Comparison of ENCODE assay signal across 23 cellular contexts in genomic region chr2:120859814-120860578, GRCh38.
"Had no signal": no experiment of that assay in that cellular context is flagged by ENCODE, and none has a peak within 500 bp of the region (broad histone marks: within the 10 kb centered on the region; RNA-seq: fewer than 3 reads in every experiment).

No MANE protein-coding gene starts in this region.

- H3K4me2 ChIP-seq: SK-N-SH, smooth muscle cell had no signal

- H3K9ac ChIP-seq: SK-N-SH had no signal

- H3K4me3 ChIP-seq: coronary artery, gastroesophageal sphincter, heart left ventricle, lung, sigmoid colon, smooth muscle cell, testis had no signal

- H3K27me3 ChIP-seq: gastroesophageal sphincter, heart left ventricle, sigmoid colon, testis had no signal

- FAIRE-seq: keratinocyte had no signal

- DNase-seq: activated CD4-positive, alpha-beta T cell treated with anti-CD3 and anti-CD28 coated beads, Interleukin-2, amount 10 ng/mL, durations not matched to agents 7 days and 5 days; activated CD4-positive, CD25-positive, alpha-beta regulatory T cell treated with anti-CD3 and anti-CD28 coated beads, Interleukin-2, amount 50 U/mL, for 72 hours; activated CD8-positive, alpha-beta memory T cell treated with anti-CD3 and anti-CD28 coated beads, Interleukin-2, amount 10 ng/mL, durations not matched to agents 7 days and 5 days; activated CD8-positive, alpha-beta T cell treated with anti-CD3 and anti-CD28 coated beads for 36 hours; activated gamma-delta T cell treated with Interleukin-2 at 50 U/mL for 16 hours; activated T-cell treated with anti-CD3 and anti-CD28 coated beads for 4 hours; anterior cingulate cortex; heart left ventricle; midbrain; occipital lobe; SK-N-SH; stimulated activated CD4-positive, alpha-beta T cell treated with anti-CD3 and anti-CD28 coated beads, Interleukin-2, amount 100 ng/mL, for 48 hours; stimulated activated CD8-positive, alpha-beta memory T cell treated with anti-CD3 and anti-CD28 coated beads, Interleukin-4, amount 100 ng/mL, for 48 hours; stimulated activated naive B cell treated with anti-CD40 and anti-IgM and Interleukin-4, amounts not matched to agents 10 μg/mL and 1 μg/mL and 100 μg/mL, for 72 hours; testis; trophoblast cell had no signal

- H3K36me3 ChIP-seq: gastroesophageal sphincter, heart left ventricle, sigmoid colon had no signal

- H3K27ac ChIP-seq: coronary artery, epithelial cell of prostate, gastroesophageal sphincter, heart left ventricle, sigmoid colon, testis had no signal

- ATAC-seq: activated CD8-positive, alpha-beta memory T cell treated with anti-CD3 and anti-CD28 coated beads, Interleukin-2, amount 10 ng/mL, durations not matched to agents 7 days and 5 days; activated CD8-positive, alpha-beta T cell treated with anti-CD3 and anti-CD28 coated beads for 36 hours; gastroesophageal sphincter; heart left ventricle; stimulated activated naive B cell treated with anti-CD40 and anti-IgM and Interleukin-4, amounts not matched to agents 10 μg/mL and 1 μg/mL and 100 μg/mL, for 72 hours had no signal

- H3K9me3 ChIP-seq: gastroesophageal sphincter, heart left ventricle, sigmoid colon, SK-N-SH, testis had no signal
